ENCODE assay signal across 8 cellular contexts in genomic region chr16:30527635-30528178, GRCh38. TPM values are rescaled to one million over a fixed set of nuclear protein-coding genes. Genes with fewer than 3 reads are reported as not detected.
DNase-seq lines count a peak whose midpoint lies in the region; ATAC-seq and TF ChIP-seq lines count a peak whose summit lies in the region.

No MANE protein-coding gene starts in this region.

- no peak overlapping the region for H4K8ac ChIP-seq in neuronal stem cell (ENCODE audit: low read depth, low read length)

- peaks cover 8% of the 10 kb centered on the region for H3K36me3 Mint-ChIP-seq in endothelial cell (ENCODE audit: low read depth, unreplicated experiment)

- H3K4me2 ChIP-seq in BLaER1 treated with 17β-estradiol and CSF1 and Interleukin-3, amounts not matched to agents 10 nM and 100 nM = peak overlapping the region; percentile 80 to 97 (median 89)
- peak overlapping the region; percentile 59 for H3K4me2 ChIP-seq in neuronal stem cell (ENCODE audit: insufficient read depth, low read length, poor library complexity, severe bottlenecking)

- H2BK5ac ChIP-seq in neuronal stem cell (ENCODE audit: low read length) = no peak overlapping the region

- H3K36me3 ChIP-seq in BLaER1 treated with 17β-estradiol and CSF1 and Interleukin-3, amounts not matched to agents 10 nM and 100 nM = peaks cover 29 to 42% (median 35%) of the 10 kb centered on the region in 11 experiments
- H3K36me3 ChIP-seq in RWPE2 (ENCODE audit: low read depth) (peaks cover 17% of the 10 kb centered on the region; the same call in 1 of the 2 replicates), neuronal stem cell (replicated peaks in 1 of 2; ENCODE audit: control insufficient read depth in 2 of 2, insufficient read depth in 2 of 2, low read length in 2 of 2) (peaks cover 10 to 16% of the 10 kb centered on the region in 2 donors)

- H3K23ac ChIP-seq in neuronal stem cell (ENCODE audit: low read depth, low read length, poor library complexity) = no peak overlapping the region

- peak overlapping the region; percentile 1 for H2BK12ac ChIP-seq in neuronal stem cell (ENCODE audit: low read length)

- H2AK5ac ChIP-seq in neuronal stem cell (ENCODE audit: low read depth, low read length) = no peak overlapping the region

- peaks cover 14% of the 10 kb centered on the region for H3K79me1 ChIP-seq in neuronal stem cell (ENCODE audit: low read depth, low read length)

- H3K4me1 Mint-ChIP-seq in endothelial cell (ENCODE audit: unreplicated experiment) = peaks cover 18% of the 10 kb centered on the region

- H2BK15ac ChIP-seq in neuronal stem cell (ENCODE audit: low read length) = no peak overlapping the region

- peak overlapping the region; percentile 86 for H3K27ac Mint-ChIP-seq in endothelial cell (ENCODE audit: unreplicated experiment)

- DNase-seq in RWPE2 (ENCODE audit: low spot score) (no peak), endothelial cell (ENCODE audit: low spot score) (no peak), neuronal stem cell (ENCODE audit: low spot score) (no peak), NCI-H128 (lab: John Stamatoyannopoulos, UW; ENCODE audit: unreplicated experiment) (no peak), 8988T (no peak)

- H3K14ac ChIP-seq in neuronal stem cell (ENCODE audit: low read length) = no peak overlapping the region

- no peak overlapping the region for H2BK120ac ChIP-seq in neuronal stem cell (ENCODE audit: low read depth, low read length)

- no peak overlapping the region for H4K91ac ChIP-seq in neuronal stem cell (ENCODE audit: low read depth, low read length, poor library complexity)

- no peaks in the 10 kb centered on the region for H3K27me3 ChIP-seq in BLaER1 treated with 17β-estradiol and CSF1 and Interleukin-3, amounts not matched to agents 10 nM and 100 nM
- H3K27me3 ChIP-seq in RWPE2 (ENCODE audit: insufficient read depth, poor library complexity, severe bottlenecking) (no peaks in the 10 kb centered on the region), neuronal stem cell (ENCODE audit: control insufficient read depth in 3 of 3, insufficient read depth in 3 of 3, low read depth in 1 of 3, low read length in 3 of 3) (no peaks in the 10 kb centered on the region)

- H3K18ac ChIP-seq in neuronal stem cell (ENCODE audit: low read length) = peak overlapping the region; percentile 46

- peak overlapping the region; percentile 88 for H3K4me3 Mint-ChIP-seq in endothelial cell (ENCODE audit: unreplicated experiment)

- H3K27me3 Mint-ChIP-seq in endothelial cell (ENCODE audit: unreplicated experiment) = peaks cover 3% of the 10 kb centered on the region

- H2AFZ ChIP-seq in neuronal stem cell (ENCODE audit: low read length) = peak overlapping the region; percentile 99

- H3K4me1 ChIP-seq in BLaER1 treated with 17β-estradiol and CSF1 and Interleukin-3, amounts not matched to agents 10 nM and 100 nM = peaks cover 43 to 80% (median 57%) of the 10 kb centered on the region in 10 experiments
- H3K4me1 ChIP-seq in RWPE2 (ENCODE audit: insufficient read depth, poor library complexity, severe bottlenecking) (peaks cover 9% of the 10 kb centered on the region), neuronal stem cell (ENCODE audit: control insufficient read depth in 2 of 2, insufficient read depth in 1 of 2, low read depth in 1 of 2, low read length in 2 of 2) (peaks cover 6 to 8% of the 10 kb centered on the region in 2 donors)

- H4K20me1 ChIP-seq in BLaER1 treated with 17β-estradiol and CSF1 and Interleukin-3, amounts not matched to agents 10 nM and 100 nM = peaks cover 0 to 29% (median 0%) of the 10 kb centered on the region in 11 experiments; a peak in 9 of 22 replicates

- no peaks in the 10 kb centered on the region for H3K9me3 Mint-ChIP-seq in endothelial cell (ENCODE audit: unreplicated experiment)

- WGBS in neuronal stem cell (ENCODE audit: extremely low coverage in 2 of 2, insufficient read length in 2 of 2, insufficient replicate concordance in 1 of 2), 2 donors = no CpG with 5 or more reads among the region's 14 CpGs

- H3K9me3 ChIP-seq in BLaER1 treated with 17β-estradiol and CSF1 and Interleukin-3, amounts not matched to agents 10 nM and 100 nM (replicated peaks in 1 of 11) = no peaks in the 10 kb centered on the region
- no peaks in the 10 kb centered on the region for H3K9me3 ChIP-seq in RWPE2 (ENCODE audit: severe bottlenecking)
- H3K9me3 ChIP-seq in neuronal stem cell (replicated peaks in 1 of 2; ENCODE audit: control insufficient read depth in 2 of 2, insufficient read depth in 1 of 2, low read depth in 1 of 2, low read length in 2 of 2) = no peaks in the 10 kb centered on the region

- ATAC-seq in GM21526 (IDR thresholded peaks at IDR 0.05; ENCODE audit: low FRiP score, unreplicated experiment) (peak; percentile 10), RWPE2 (ENCODE audit: low read depth) (peak; percentile 17), GM18498 (IDR thresholded peaks at IDR 0.05; ENCODE audit: unreplicated experiment) (no peak)

- no peak for TF ChIP-seq CTCF in RWPE2 (IDR thresholded peaks at IDR 0.05; ENCODE audit: poor library complexity, severe bottlenecking)
- TF ChIP-seq CTCF in endothelial cell (IDR thresholded peaks at IDR 0.05; ENCODE audit: unreplicated experiment) = no peak

- H3K4ac ChIP-seq in neuronal stem cell (ENCODE audit: low read length) = no peak overlapping the region

- H3K27ac ChIP-seq in BLaER1 treated with 17β-estradiol and CSF1 and Interleukin-3, amounts not matched to agents 10 nM and 100 nM = peak overlapping the region; percentile 48 to 99 (median 98)
- H3K27ac ChIP-seq in RWPE2 (ENCODE audit: poor library complexity, severe bottlenecking) (peak overlapping the region; percentile 82), neuronal stem cell (replicated peaks; ENCODE audit: low read length) (peak overlapping the region; percentile 81)

- peak overlapping the region; percentile 62 to 99 (median 97) for H3K9ac ChIP-seq in BLaER1 treated with 17β-estradiol and CSF1 and Interleukin-3, amounts not matched to agents 10 nM and 100 nM
- no peak overlapping the region for H3K9ac ChIP-seq in neuronal stem cell (ENCODE audit: low read depth, low read length, poor library complexity)

- peak overlapping the region; percentile 79 to 95 (median 86); a peak in 19 of 20 replicates for H3K4me3 ChIP-seq in BLaER1 treated with 17β-estradiol and CSF1 and Interleukin-3, amounts not matched to agents 10 nM and 100 nM
- H3K4me3 ChIP-seq in RWPE2 (ENCODE audit: severe bottlenecking) (peak overlapping the region; percentile 54), neuronal stem cell (ENCODE audit: low read length in 2 of 2) (peak overlapping the region in 1 of 2 donors; percentile 83)

RNA-seq across cellular contexts. Expression of gene ZNF768, which starts 1.3 kb away (rescaled TPM):
- total RNA-seq in endothelial cell (ENCODE audit: unreplicated experiment) = 31.4 TPM
- polyA plus RNA-seq in neuronal stem cell (2013, experiment 1 of 2) = 48.2 TPM
- polyA plus RNA-seq in neuronal stem cell (2013, experiment 2 of 2) = 46.8 TPM

RNA-seq across cellular contexts. Expression of gene ZNF747, which starts 7.0 kb away (rescaled TPM):
- total RNA-seq in endothelial cell (ENCODE audit: unreplicated experiment) = 9.7 TPM
- polyA plus RNA-seq in neuronal stem cell (2013, experiment 1 of 2) = 6.9 TPM
- polyA plus RNA-seq in neuronal stem cell (2013, experiment 2 of 2) = 6.8 TPM

RNA-seq across cellular contexts. Expression of gene ZNF764, which starts 30.5 kb away (rescaled TPM):
- 13.8 TPM for total RNA-seq in endothelial cell (ENCODE audit: unreplicated experiment)
- 7.9 TPM for polyA plus RNA-seq in neuronal stem cell (2013, experiment 1 of 2)
- 8.0 TPM for polyA plus RNA-seq in neuronal stem cell (2013, experiment 2 of 2)

RNA-seq across cellular contexts. Expression of gene ZNF688, which starts 43.8 kb away (rescaled TPM):
- total RNA-seq in endothelial cell (ENCODE audit: unreplicated experiment) = 9.6 TPM
- 6.6 TPM for polyA plus RNA-seq in neuronal stem cell (2013, experiment 1 of 2)
- polyA plus RNA-seq in neuronal stem cell (2013, experiment 2 of 2) = 7.2 TPM

RNA-seq across cellular contexts. Expression of gene ITGAL, which starts 55.2 kb away (rescaled TPM):
- not detected for total RNA-seq in endothelial cell (ENCODE audit: unreplicated experiment)
- 0.08 TPM for polyA plus RNA-seq in neuronal stem cell (2013, experiment 1 of 2)
- 0.17 TPM for polyA plus RNA-seq in neuronal stem cell (2013, experiment 2 of 2)
